Comparison of ENCODE assay signal across 6 cellular contexts in genomic region chr17:75876190-75876937, GRCh38. TPM values are rescaled to one million over a fixed set of nuclear protein-coding genes. Genes with fewer than 3 reads are reported as not detected.
DNase-seq lines count a peak whose midpoint lies in the region; ATAC-seq lines count a peak whose summit lies in the region.

No MANE protein-coding gene starts in this region.

- peak overlapping the region; percentile 75 to 93 for H3K27ac Mint-ChIP-seq in effector memory CD8-positive, alpha-beta T cell

- peak overlapping the region; percentile 38 to 99 (median 94) for H3K27ac ChIP-seq in skin epidermis

- peak; percentile 39 for ATAC-seq in GM18498 (IDR thresholded peaks at IDR 0.05; ENCODE audit: unreplicated experiment)
- ATAC-seq in effector memory CD8-positive, alpha-beta T cell (replicated peaks): peak; percentile 71
- ATAC-seq in HG03280 (IDR thresholded peaks at IDR 0.05; ENCODE audit: unreplicated experiment): no peak

- DNase-seq in T-helper 9 cell (peak; percentile 67), posterior vena cava (ENCODE audit: low spot score) (no peak)
- DNase-seq in effector memory CD8-positive, alpha-beta T cell: peak; percentile 60 to 65 (median 65)

- no peaks in the 10 kb centered on the region for H3K9me3 Mint-ChIP-seq in effector memory CD8-positive, alpha-beta T cell

- peaks cover 21 to 33% of the 10 kb centered on the region in 2 donors for H3K4me1 Mint-ChIP-seq in effector memory CD8-positive, alpha-beta T cell (ENCODE audit: low read depth in 2 of 2)

- H3K4me3 Mint-ChIP-seq in effector memory CD8-positive, alpha-beta T cell: peak overlapping the region; percentile 87 to 92

- no peaks in the 10 kb centered on the region for H3K27me3 Mint-ChIP-seq in effector memory CD8-positive, alpha-beta T cell

- peak overlapping the region; percentile 52 to 82 (median 69) for H3K4me3 ChIP-seq in skin epidermis

- intact Hi-C loops in posterior vena cava (cut with DNase I): loop anchor here in 1 of 2 donors (5.0 kb wide), 1 partner anchor 99 kb away; a partner anchor contains a TSS

- H3K36me3 Mint-ChIP-seq in effector memory CD8-positive, alpha-beta T cell (ENCODE audit: insufficient read depth): peaks cover 2% of the 10 kb centered on the region

RNA-seq across cellular contexts. Expression of gene TRIM47, which starts 2.0 kb away (rescaled TPM):
- total RNA-seq in posterior vena cava: 10 to 100 TPM; 60.8 to 70.9 TPM

RNA-seq across cellular contexts. Expression of gene TRIM65, which starts 20.4 kb away (rescaled TPM):
- 10 to 100 TPM; 12.8 to 15.7 TPM for total RNA-seq in posterior vena cava

RNA-seq across cellular contexts. Expression of gene WBP2, which starts 21.2 kb away (rescaled TPM):
- total RNA-seq in posterior vena cava: 100 to 1,000 TPM in 1 of 2 donors, 10 to 100 TPM in 1; 75.8 to 111 TPM

RNA-seq across cellular contexts. Expression of gene MRPL38, which starts 28.3 kb away (rescaled TPM):
- 10 to 100 TPM; 49.3 to 55.5 TPM for total RNA-seq in posterior vena cava

RNA-seq across cellular contexts. Expression of gene UNC13D, which starts 32.2 kb away (rescaled TPM):
- total RNA-seq in posterior vena cava: 10 to 100 TPM in 1 of 2 donors, 1 to 10 TPM in 1; 7.3 to 15.1 TPM
